10 cellular contexts compared by ENCODE assay signal in genomic region chr1:84720275-84720780, GRCh38. TPM values are rescaled to one million over a fixed set of nuclear protein-coding genes. Genes with fewer than 3 reads are reported as not detected.
DNase-seq lines count a peak whose midpoint lies in the region; ATAC-seq, FAIRE-seq and TF ChIP-seq lines count a peak whose summit lies in the region.
"Had no signal": no experiment of that assay in that cellular context is flagged by ENCODE, and none has a peak within 500 bp of the region (broad histone marks: within the 10 kb centered on the region; RNA-seq: fewer than 3 reads in every experiment).

No MANE protein-coding gene starts in this region.

- no peak for FAIRE-seq in astrocyte (lab: Jason Lieb, UNC)

- 92% methylated on average over 5 of the region's 5 CpGs for WGBS in mesenchymal stem cell

- H3K27me3 ChIP-seq in astrocyte (ENCODE audit: insufficient read depth, low read length), result no peaks in the 10 kb centered on the region
- H3K27me3 ChIP-seq in mesenchymal stem cell (ENCODE audit: control insufficient read depth in 1 of 2, insufficient read depth in 1 of 2, low read length in 2 of 2), result peaks cover 0 to 11% of the 10 kb centered on the region in 2 experiments
- H3K27me3 ChIP-seq in thoracic aorta (replicated peaks; ENCODE audit: insufficient read depth), result no peaks in the 10 kb centered on the region
- H3K27me3 ChIP-seq: suprapubic skin had no signal

- H3K23ac ChIP-seq in mesenchymal stem cell (ENCODE audit: low read length in 2 of 2), result no peak overlapping the region

- no peak overlapping the region for H2BK12ac ChIP-seq in mesenchymal stem cell (ENCODE audit: low read length in 2 of 2)

- TF ChIP-seq CTCF in astrocyte (IDR thresholded peaks at IDR 0.05; ENCODE audit: insufficient read depth, low read depth, low read length) (no peak), thoracic aorta (IDR thresholded peaks at IDR 0.05) (no peak)

- peaks cover 15% of the 10 kb centered on the region for H3K4me1 Mint-ChIP-seq in astrocyte (ENCODE audit: low read depth, unreplicated experiment)

- H3K4me3 ChIP-seq in astrocyte (ENCODE audit: insufficient read depth, low read depth, low read length) (no peak overlapping the region), mesenchymal stem cell (ENCODE audit: insufficient read depth in 1 of 2, low read depth in 1 of 2, low read length in 2 of 2) (no peak overlapping the region), thoracic aorta (peak overlapping the region; percentile 6)
- H3K4me3 ChIP-seq: lower lobe of right lung, suprapubic skin had no signal

- H3K36me3 ChIP-seq in astrocyte (ENCODE audit: insufficient read depth, low read length) (no peaks in the 10 kb centered on the region), mesenchymal stem cell (ENCODE audit: control insufficient read depth in 1 of 2, insufficient read depth in 2 of 2, low read depth in 1 of 2, low read length in 2 of 2) (no peaks in the 10 kb centered on the region), thoracic aorta (no peaks in the 10 kb centered on the region)
- H3K36me3 ChIP-seq: lower lobe of right lung, suprapubic skin had no signal

- H3K9me3 ChIP-seq in astrocyte (ENCODE audit: insufficient read depth, low read depth, low read length), result no peaks in the 10 kb centered on the region
- H3K9me3 ChIP-seq in mesenchymal stem cell (ENCODE audit: control insufficient read depth, low read length), result no peaks in the 10 kb centered on the region
- no peaks in the 10 kb centered on the region for H3K9me3 ChIP-seq in thoracic aorta
- H3K9me3 ChIP-seq: lower lobe of right lung, suprapubic skin had no signal

- H3K4me2 ChIP-seq in astrocyte (ENCODE audit: low read length), result peak overlapping the region; percentile 44
- H3K4me2 ChIP-seq in mesenchymal stem cell (ENCODE audit: low read length, poor library complexity, severe bottlenecking), result no peak overlapping the region

- ATAC-seq in GM21786 (IDR thresholded peaks at IDR 0.05; ENCODE audit: unreplicated experiment) (peak; percentile 70), thoracic aorta (ENCODE audit: insufficient number of reproducible peaks, low FRiP score, low read depth) (no peak)
- ATAC-seq: lower lobe of right lung had no signal

- no peak overlapping the region for H3K27ac Mint-ChIP-seq in astrocyte (ENCODE audit: unreplicated experiment)
- H3K27ac Mint-ChIP-seq: activated naive CD4-positive, alpha-beta T cell treated with anti-CD3 and anti-CD28 coated beads, Interleukin-2, amount 50 U/mL, for 72 hours had no signal

- H2BK15ac ChIP-seq in mesenchymal stem cell (ENCODE audit: low read depth, poor library complexity, severe bottlenecking), result no peak overlapping the region

- no peak overlapping the region for H2AK5ac ChIP-seq in mesenchymal stem cell (ENCODE audit: low read length, severe bottlenecking)

- no peaks in the 10 kb centered on the region for H4K20me1 ChIP-seq in astrocyte (ENCODE audit: insufficient read depth, low read length)

- H3K27me3 Mint-ChIP-seq in astrocyte (ENCODE audit: low read depth, unreplicated experiment), result no peaks in the 10 kb centered on the region

- H4K8ac ChIP-seq in mesenchymal stem cell (ENCODE audit: low read length), result no peak overlapping the region

- H3K36me3 Mint-ChIP-seq in astrocyte (ENCODE audit: low read depth, unreplicated experiment), result no peaks in the 10 kb centered on the region
- H3K36me3 Mint-ChIP-seq: activated naive CD4-positive, alpha-beta T cell treated with anti-CD3 and anti-CD28 coated beads, Interleukin-2, amount 50 U/mL, for 72 hours had no signal

- no peak overlapping the region for H3K4me3 Mint-ChIP-seq in astrocyte (ENCODE audit: unreplicated experiment)

- H3K9ac ChIP-seq in astrocyte (ENCODE audit: low read length), result no peak overlapping the region
- peak overlapping the region; percentile 42 for H3K9ac ChIP-seq in mesenchymal stem cell (ENCODE audit: low read length)

- H3K27ac ChIP-seq in astrocyte (ENCODE audit: low read depth, low read length) (no peak overlapping the region), mesenchymal stem cell (ENCODE audit: low read length, poor library complexity, severe bottlenecking) (no peak overlapping the region), thoracic aorta (peak overlapping the region; percentile 70)
- H3K27ac ChIP-seq: lower lobe of right lung, suprapubic skin had no signal

- H2BK5ac ChIP-seq in mesenchymal stem cell (ENCODE audit: low read depth, low read length, poor library complexity, severe bottlenecking), result no peak overlapping the region

- H3K4me1 ChIP-seq in astrocyte (ENCODE audit: insufficient read depth, low read length) (peaks cover 12% of the 10 kb centered on the region), mesenchymal stem cell (ENCODE audit: control insufficient read depth, insufficient read depth, low read depth, low read length) (peaks cover 1% of the 10 kb centered on the region), thoracic aorta (ENCODE audit: control insufficient read depth in 1 of 2, low read depth in 2 of 2) (peaks cover 11 to 24% of the 10 kb centered on the region in 2 donors)
- H3K4me1 ChIP-seq: lower lobe of right lung, suprapubic skin had no signal

- H2AFZ ChIP-seq in astrocyte (ENCODE audit: low read depth, low read length) (no peak overlapping the region), mesenchymal stem cell (ENCODE audit: low read depth, low read length) (no peak overlapping the region)

- H4K91ac ChIP-seq in mesenchymal stem cell (ENCODE audit: low read length), result no peak overlapping the region

- no peaks in the 10 kb centered on the region for H3K9me3 Mint-ChIP-seq in astrocyte (ENCODE audit: unreplicated experiment)
- H3K9me3 Mint-ChIP-seq: activated naive CD4-positive, alpha-beta T cell treated with anti-CD3 and anti-CD28 coated beads, Interleukin-2, amount 50 U/mL, for 72 hours had no signal

- H3K14ac ChIP-seq in mesenchymal stem cell (ENCODE audit: low read length in 2 of 2), result no peak overlapping the region

- H3K79me2 ChIP-seq in astrocyte (ENCODE audit: insufficient read depth, low read length), result no peaks in the 10 kb centered on the region

- DNase-seq in astrocyte (ENCODE audit: low read depth), result no peak
- DNase-seq in mesenchymal stem cell, result no peak
- no peak for DNase-seq in thoracic aorta (ENCODE audit: low spot score)
- DNase-seq in occipital lobe (lab: John Stamatoyannopoulos, UW), result no peak
- no peak for DNase-seq in DMS114 treated with DMSO at 0.1 percent for 48 hours (lab: John Stamatoyannopoulos, UW; ENCODE audit: unreplicated experiment)
- no peak for DNase-seq in NCI-H1092 (lab: John Stamatoyannopoulos, UW)
- DNase-seq: lower lobe of right lung had no signal

- H3K79me1 ChIP-seq in mesenchymal stem cell (replicated peaks; ENCODE audit: low read length, poor library complexity, severe bottlenecking), result no peaks in the 10 kb centered on the region

- H3K4ac ChIP-seq in mesenchymal stem cell (ENCODE audit: low read depth in 1 of 2, low read length in 2 of 2), result no peak overlapping the region

- H3K18ac ChIP-seq in mesenchymal stem cell (ENCODE audit: low read depth in 1 of 2, low read length in 2 of 2), result no peak overlapping the region

- no peak overlapping the region for H2BK120ac ChIP-seq in mesenchymal stem cell (ENCODE audit: low read depth, low read length)

RNA-seq across cellular contexts. Expression of gene SSX2IP, which starts 30.1 kb away (rescaled TPM):
- total RNA-seq in astrocyte (13.4 and 14.1 TPM in 2 replicates), thoracic aorta (10 to 100 TPM in 1 of 2 donors, 1 to 10 TPM in 1; 6.1 to 12.3 TPM), occipital lobe (125 TPM)
- 5.5 TPM for polyA plus RNA-seq in mesenchymal stem cell (2013, experiment 1 of 2)
- polyA plus RNA-seq in mesenchymal stem cell (2013, experiment 2 of 2), result 5.8 TPM

Comparison
In these comparisons a context has a peak if more than half of its experiments do, and no peak if none do; other contexts are left out.
1. H3K27ac ChIP-seq: peak in thoracic aorta (2 of 2); none in astrocyte (single experiment) and mesenchymal stem cell (single experiment).